In genomic region chr16:50293041-50293783, GRCh38 we compare ENCODE assay signal across 1 cellular context.
TF ChIP-seq lines count a peak whose summit lies in the region.

No MANE protein-coding gene starts in this region.

TF ChIP-seq in HepG2, 621 proteins besides CTCF, POLR2A, EP300 and RAD21:
- TF ChIP-seq ZNF740 (CRISPR knock-in tag; IDR thresholded peaks at IDR 0.05): no peak
- no peak for TF ChIP-seq ISL2 (CRISPR knock-in tag; IDR thresholded peaks at IDR 0.05)
- TF ChIP-seq ZNF609 (CRISPR knock-in tag; IDR thresholded peaks at IDR 0.05; ENCODE audit: borderline replicate concordance): 0 out of 2 replicates have a peak, but pooled peaks have one; percentile 16
- TF ChIP-seq HINFP (CRISPR knock-in tag; IDR thresholded peaks at IDR 0.05; ENCODE audit: low read depth): 0 out of 2 replicates have a peak, but pooled peaks have one; percentile 19
- TF ChIP-seq MYC (CRISPR knock-in tag; IDR thresholded peaks at IDR 0.05; ENCODE audit: borderline replicate concordance): 0 out of 2 replicates have a peak, but pooled peaks have one; percentile 32
- TF ChIP-seq DZIP1 (CRISPR knock-in tag; IDR thresholded peaks at IDR 0.05): peak; percentile 40; the same call in 1 of the 2 replicates
- TF ChIP-seq IRF9 (CRISPR knock-in tag; IDR thresholded peaks at IDR 0.05; ENCODE audit: borderline replicate concordance): 0 out of 2 replicates have a peak, but pooled peaks have one; percentile 5
